Comparison of ENCODE assay signal across 20 cellular contexts in the genomic region with DNA sequence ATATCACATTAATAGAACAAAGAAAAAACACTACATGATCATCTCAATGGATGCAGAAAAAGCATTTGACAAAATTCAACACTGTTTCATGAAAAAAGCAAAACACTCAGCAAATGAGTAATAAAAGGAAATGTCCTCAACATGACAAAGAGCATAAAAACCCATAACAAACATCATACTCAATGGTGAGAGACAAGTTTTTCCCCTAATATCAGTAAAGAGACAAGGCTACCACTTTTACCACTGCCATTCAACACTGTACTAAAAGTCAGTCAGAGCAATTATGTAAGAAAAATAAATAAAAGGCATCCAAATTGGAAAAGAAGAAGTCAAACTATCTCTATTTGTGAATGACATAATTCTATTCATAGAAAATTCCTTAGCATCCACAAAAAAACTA.
DNase-seq lines count a peak whose midpoint lies in the region; ATAC-seq and TF ChIP-seq lines count a peak whose summit lies in the region.
"Had no signal": no experiment of that assay in that cellular context is flagged by ENCODE, and none has a peak within 500 bp of the region (broad histone marks: within the 10 kb centered on the region; RNA-seq: fewer than 3 reads in every experiment).

No MANE protein-coding gene starts in this region.

- no peak overlapping the region for H3K4me3 Mint-ChIP-seq in stimulated activated naive CD8-positive, alpha-beta T cell treated with anti-CD3 and anti-CD28 coated beads, Interleukin-15, amount 100 ng/mL, for 72 hours
- H3K4me3 Mint-ChIP-seq in central memory CD8-positive, alpha-beta T cell, result no peak overlapping the region
- no peak overlapping the region for H3K4me3 Mint-ChIP-seq in stimulated activated effector memory CD8-positive, alpha-beta T cell treated with anti-CD3 and anti-CD28 coated beads, Interleukin-12 subunit alpha, Interleukin-12 subunit beta, amount 100 ng/mL, for 72 hours

- H3K36me3 Mint-ChIP-seq in central memory CD8-positive, alpha-beta T cell (ENCODE audit: insufficient read depth), result peaks cover 8% of the 10 kb centered on the region
- H3K36me3 Mint-ChIP-seq in stimulated activated effector memory CD8-positive, alpha-beta T cell treated with anti-CD3 and anti-CD28 coated beads, Interleukin-12 subunit alpha, Interleukin-12 subunit beta, amount 100 ng/mL, for 72 hours, result peaks cover 24% of the 10 kb centered on the region

- CTCF ChIA-PET in IMR-90 (lab: Yijun Ruan, JAX), result interaction anchor here (0.7 kb wide), 1 partner anchor 20 kb away, joined by 3 read pairs; no protein-coding TSS in a partner anchor

- no peaks in the 10 kb centered on the region; the same call in 1 of the 2 replicates for H3K9me3 ChIP-seq in IMR-90 (ENCODE audit: control insufficient read depth, insufficient read depth, low read length)

- no peak overlapping the region for H3K9ac ChIP-seq in IMR-90 (ENCODE audit: low read depth, low read length)

- intact Hi-C loops in IMR-90 (cut with micrococcal nuclease), result no loop called here
- intact Hi-C loops in cardiac septum (cut with DNase I), result no loop called here

- no peak overlapping the region for H3K4ac ChIP-seq in IMR-90 (ENCODE audit: low read depth, low read length)

- H3K23ac ChIP-seq in IMR-90 (ENCODE audit: low read depth, low read length), result no peak overlapping the region

- no peak overlapping the region for H4K8ac ChIP-seq in IMR-90 (ENCODE audit: low read depth in 2 of 2, low read length in 2 of 2)

- H2AFZ ChIP-seq in IMR-90 (replicated peaks; ENCODE audit: low read length, poor library complexity), result no peak overlapping the region

- H2BK15ac ChIP-seq in IMR-90 (ENCODE audit: low read depth, low read length), result no peak overlapping the region

- no peaks in the 10 kb centered on the region for H3K4me1 ChIP-seq in IMR-90 (ENCODE audit: control insufficient read depth, insufficient read depth, low read length)

- no peak overlapping the region for H3K27ac ChIP-seq in IMR-90 (ENCODE audit: insufficient read depth, low read length)
- H3K27ac ChIP-seq: HL-60 had no signal

- no peaks in the 10 kb centered on the region; the same call in 1 of the 2 replicates for H3K36me3 ChIP-seq in IMR-90 (ENCODE audit: control insufficient read depth, insufficient read depth, low read length)

- peaks cover 43% of the 10 kb centered on the region for H4K20me1 ChIP-seq in IMR-90 (ENCODE audit: insufficient read depth, low read length)

- no peak overlapping the region for H3K18ac ChIP-seq in IMR-90 (ENCODE audit: low read depth, low read length)

- H3K4me1 Mint-ChIP-seq in stimulated activated naive CD8-positive, alpha-beta T cell treated with anti-CD3 and anti-CD28 coated beads, Interleukin-15, amount 100 ng/mL, for 72 hours, result peaks cover 63% of the 10 kb centered on the region
- H3K4me1 Mint-ChIP-seq in central memory CD8-positive, alpha-beta T cell, result peaks cover 73% of the 10 kb centered on the region
- peaks cover 72% of the 10 kb centered on the region for H3K4me1 Mint-ChIP-seq in stimulated activated effector memory CD8-positive, alpha-beta T cell treated with anti-CD3 and anti-CD28 coated beads, Interleukin-12 subunit alpha, Interleukin-12 subunit beta, amount 100 ng/mL, for 72 hours

- 0 out of 2 replicates have a peak, but pooled peaks cover under 1% of the 10 kb centered on the region for H3K9me1 ChIP-seq in IMR-90 (ENCODE audit: insufficient read depth, low read length)

- dilution Hi-C loops in IMR-90 (cut with HindIII; ENCODE audit: low sequenced_read_pairs, unreplicated experiment), result no loop called here

- peak; percentile 60 for ATAC-seq in stimulated activated naive CD8-positive, alpha-beta T cell treated with anti-CD3 and anti-CD28 coated beads, Interleukin-15, amount 100 ng/mL, for 72 hours
- no peak for ATAC-seq in stimulated activated naive CD8-positive, alpha-beta T cell treated with anti-CD3 and anti-CD28 coated beads, Interleukin-15, Interleukin-2, amounts not matched to agents 100 U/mL and 50 U/mL, for 24 hours
- ATAC-seq in IMR-90 (ENCODE audit: low read depth), result 0 out of 2 replicates have a peak, but pooled peaks have one; percentile 21
- ATAC-seq in central memory CD8-positive, alpha-beta T cell (replicated peaks; ENCODE audit: extremely low read depth, poor library complexity, severe bottlenecking), result no peak
- ATAC-seq in stimulated activated effector memory CD8-positive, alpha-beta T cell treated with anti-CD3 and anti-CD28 coated beads, Interleukin-12 subunit alpha, Interleukin-12 subunit beta, amount 100 ng/mL, for 72 hours, result peak; percentile 57

- no peak overlapping the region for H2BK120ac ChIP-seq in IMR-90 (ENCODE audit: low read depth, low read length)

- TF ChIP-seq RAD21 in IMR-90 (IDR thresholded peaks at IDR 0.05; ENCODE audit: low read length), result no peak

- no peak overlapping the region for H2BK5ac ChIP-seq in IMR-90 (ENCODE audit: low read depth, low read length, poor library complexity, severe bottlenecking)

- no peak overlapping the region for H3K56ac ChIP-seq in IMR-90 (ENCODE audit: extremely low read depth, insufficient read depth, low read length)

- H3K9me3 Mint-ChIP-seq in stimulated activated naive CD8-positive, alpha-beta T cell treated with anti-CD3 and anti-CD28 coated beads, Interleukin-15, amount 100 ng/mL, for 72 hours, result peaks cover 14 to 15% of the 10 kb centered on the region in 2 donors
- H3K9me3 Mint-ChIP-seq in central memory CD8-positive, alpha-beta T cell, result no peaks in the 10 kb centered on the region
- H3K9me3 Mint-ChIP-seq in stimulated activated effector memory CD8-positive, alpha-beta T cell treated with anti-CD3 and anti-CD28 coated beads, Interleukin-12 subunit alpha, Interleukin-12 subunit beta, amount 100 ng/mL, for 72 hours, result peaks cover 3% of the 10 kb centered on the region

- no peak for DNase-seq in stimulated activated naive CD8-positive, alpha-beta T cell treated with anti-CD3 and anti-CD28 coated beads, Interleukin-15, amount 100 ng/mL, for 72 hours
- DNase-seq in stimulated activated naive CD8-positive, alpha-beta T cell treated with anti-CD3 and anti-CD28 coated beads, Interleukin-15, Interleukin-2, amounts not matched to agents 100 U/mL and 50 U/mL, for 24 hours, result no peak
- DNase-seq in IMR-90, result no peak
- DNase-seq in central memory CD8-positive, alpha-beta T cell (ENCODE audit: low spot score in 2 of 2), result no peak
- no peak for DNase-seq in stimulated activated effector memory CD8-positive, alpha-beta T cell treated with anti-CD3 and anti-CD28 coated beads, Interleukin-12 subunit alpha, Interleukin-12 subunit beta, amount 100 ng/mL, for 72 hours (ENCODE audit: low spot score in 2 of 2)
- DNase-seq in NCI-H2171 (lab: John Stamatoyannopoulos, UW), result no peak
- DNase-seq in hippocampal formation (lab: John Stamatoyannopoulos, UW), result no peak
- no peak for DNase-seq in cardiac septum (ENCODE audit: low spot score)
- DNase-seq: C1 segment of cervical spinal cord; CD8-positive, alpha-beta memory T cell; DMS79; NCI-H1417; NCI-H187; NCI-H2107; NCI-H2227 treated with DMSO at 0.1 percent for 48 hours; NCI-H524; NCI-H82; OCI-M1; Right ventricle myocardium superior had no signal

- no peak overlapping the region for H3K4me3 ChIP-seq in IMR-90 (ENCODE audit: insufficient read depth, low read depth, low read length)

- H4K91ac ChIP-seq in IMR-90 (ENCODE audit: insufficient read depth, low read depth, low read length), result no peak overlapping the region

- H4K5ac ChIP-seq in IMR-90 (ENCODE audit: low read depth, low read length), result no peak overlapping the region

- no TSS peak for BruUV-seq in IMR-90 (replicated peaks; lab: Mats Ljungman, UMichigan)

- peaks cover 27 to 48% of the 10 kb centered on the region in 2 experiments for H3K79me1 ChIP-seq in IMR-90 (ENCODE audit: low read depth in 1 of 2, low read length in 2 of 2)

- in situ Hi-C loops in IMR-90 (cut with MboI; ENCODE audit: low sequenced_read_pairs), result loop anchor here (25.0 kb wide), 1 partner anchor 370 kb away; no protein-coding TSS in a partner anchor

- H3K27me3 ChIP-seq in IMR-90 (ENCODE audit: control insufficient read depth, insufficient read depth, low read length), result no peaks in the 10 kb centered on the region

- H3K14ac ChIP-seq in IMR-90 (replicated peaks; ENCODE audit: low read depth, low read length), result no peak overlapping the region

- no peak overlapping the region for H2AK5ac ChIP-seq in IMR-90 (ENCODE audit: low read depth, low read length)

- TF ChIP-seq POLR2A in IMR-90 (IDR thresholded peaks at IDR 0.05; ENCODE audit: low read depth, low read length), result no peak

- no peak overlapping the region for H2BK20ac ChIP-seq in IMR-90 (ENCODE audit: low read depth, low read length)

- H3K4me2 ChIP-seq in IMR-90 (ENCODE audit: low read depth, low read length), result no peak overlapping the region; the same call in 1 of the 2 replicates

- no peak for TF ChIP-seq CTCF in IMR-90 (conservative IDR thresholded peaks at IDR 0.05; ENCODE audit: low read depth, low read length)

- POLR2A ChIA-PET in IMR-90 (lab: Charles Lee; ENCODE audit: unreplicated experiment), result no interaction called here

- no peaks in the 10 kb centered on the region for H3K27me3 Mint-ChIP-seq in stimulated activated naive CD8-positive, alpha-beta T cell treated with anti-CD3 and anti-CD28 coated beads, Interleukin-15, amount 100 ng/mL, for 72 hours
- H3K27me3 Mint-ChIP-seq in central memory CD8-positive, alpha-beta T cell, result no peaks in the 10 kb centered on the region
- H3K27me3 Mint-ChIP-seq: CD8-positive, alpha-beta memory T cell had no signal

- no peak overlapping the region for H2AK9ac ChIP-seq in IMR-90 (replicated peaks; ENCODE audit: low read depth, low read length, poor library complexity)

- H3K27ac Mint-ChIP-seq in stimulated activated naive CD8-positive, alpha-beta T cell treated with anti-CD3 and anti-CD28 coated beads, Interleukin-15, amount 100 ng/mL, for 72 hours, result peak overlapping the region in 1 of 2 donors; percentile 5
- H3K27ac Mint-ChIP-seq in central memory CD8-positive, alpha-beta T cell (ENCODE audit: low read depth), result peak overlapping the region; percentile 8
- H3K27ac Mint-ChIP-seq in stimulated activated effector memory CD8-positive, alpha-beta T cell treated with anti-CD3 and anti-CD28 coated beads, Interleukin-12 subunit alpha, Interleukin-12 subunit beta, amount 100 ng/mL, for 72 hours, result no peak overlapping the region

TF ChIP-seq in IMR-90, 13 proteins besides CTCF, POLR2A, EP300 and RAD21 (continues in another document):
- TF ChIP-seq MXI1 (IDR thresholded peaks at IDR 0.05; ENCODE audit: borderline replicate concordance, low read depth, low read length), result no peak
- TF ChIP-seq BHLHE40 (IDR thresholded peaks at IDR 0.05; ENCODE audit: low read depth, low read length), result no peak
- no peak for TF ChIP-seq SMC3 (IDR thresholded peaks at IDR 0.05; ENCODE audit: low read depth, low read length)
- TF ChIP-seq RCOR1 (IDR thresholded peaks at IDR 0.05; ENCODE audit: insufficient replicate concordance, low read length), result no peak
- no peak for TF ChIP-seq FOS (IDR thresholded peaks at IDR 0.05; ENCODE audit: low read depth, low read length)

Comparison
In these comparisons a context has a peak if more than half of its experiments do, and no peak if none do; other contexts are left out.
1. ATAC-seq: peak in stimulated activated naive CD8-positive, alpha-beta T cell treated with anti-CD3 and anti-CD28 coated beads, Interleukin-15, amount 100 ng/mL, for 72 hours (single experiment), IMR-90 (single experiment) and stimulated activated effector memory CD8-positive, alpha-beta T cell treated with anti-CD3 and anti-CD28 coated beads, Interleukin-12 subunit alpha, Interleukin-12 subunit beta, amount 100 ng/mL, for 72 hours (single experiment); none in stimulated activated naive CD8-positive, alpha-beta T cell treated with anti-CD3 and anti-CD28 coated beads, Interleukin-15, Interleukin-2, amounts not matched to agents 100 U/mL and 50 U/mL, for 24 hours (single experiment) and central memory CD8-positive, alpha-beta T cell (single experiment).